In genomic region chr10:58693919-58694318, GRCh38 we compare ENCODE assay signal across 25 cellular contexts.
"Had no signal": no experiment of that assay in that cellular context is flagged by ENCODE, and none has a peak within 500 bp of the region (broad histone marks: within the 10 kb centered on the region; RNA-seq: fewer than 3 reads in every experiment).

No MANE protein-coding gene starts in this region.

- H3K27me3 ChIP-seq: dorsolateral prefrontal cortex, esophagus squamous epithelium, gastrocnemius medialis, heart right ventricle, left lung had no signal

- FAIRE-seq: colon, endothelial cell of umbilical vein, islet of Langerhans, keratinocyte had no signal

- H3K4me1 ChIP-seq: esophagus squamous epithelium, gastrocnemius medialis, heart right ventricle, left lung, lower lobe of right lung had no signal

- H3K27ac ChIP-seq: coronary artery, dorsolateral prefrontal cortex, esophagus squamous epithelium, gastrocnemius medialis, heart right ventricle, left lung, lower lobe of right lung had no signal

- H3K9me3 ChIP-seq: esophagus squamous epithelium, mucosa of descending colon had no signal

- ATAC-seq: esophagus mucosa, gastrocnemius medialis, heart right ventricle, left cardiac atrium, left lung, left ventricle myocardium superior, lower lobe of right lung, mucosa of descending colon had no signal

- H3K36me3 ChIP-seq: esophagus squamous epithelium, gastrocnemius medialis, heart right ventricle, left lung, lower lobe of right lung had no signal

- H3K4me3 ChIP-seq: coronary artery, dorsolateral prefrontal cortex, esophagus squamous epithelium, gastrocnemius medialis, heart right ventricle, left lung, lower lobe of right lung, mucosa of descending colon had no signal

- DNase-seq: dermis blood vessel endothelial cell; dorsolateral prefrontal cortex; effector CD4-positive, alpha-beta T cell; effector memory CD4-positive, alpha-beta T cell; esophagus squamous epithelium; foreskin fibroblast; foreskin melanocyte; gastrocnemius medialis; glutamatergic neuron; head of caudate nucleus; heart right ventricle; hippocampal formation; left cardiac atrium; left lung; left ventricle myocardium superior; lower lobe of right lung; mesenchymal stem cell; mucosa of descending colon; naive B cell had no signal
